Comparison of ENCODE assay signal across 14 cellular contexts in genomic region chr3:63167113-63167512, GRCh38.
DNase-seq lines count a peak whose midpoint lies in the region; ATAC-seq and TF ChIP-seq lines count a peak whose summit lies in the region.
"Had no signal": no experiment of that assay in that cellular context is flagged by ENCODE, and none has a peak within 500 bp of the region (broad histone marks: within the 10 kb centered on the region; RNA-seq: fewer than 3 reads in every experiment).

No MANE protein-coding gene starts in this region.

- no peak overlapping the region for H3K14ac ChIP-seq in H9 (ENCODE audit: insufficient read depth, low read length)

- H3K9ac ChIP-seq in H9 (ENCODE audit: extremely low read depth, insufficient read length, low read length) (no peak overlapping the region), neural progenitor cell (no peak overlapping the region)

- no peak overlapping the region for H2BK15ac ChIP-seq in H9 (ENCODE audit: low read depth, low read length)

- H3K4me3 Mint-ChIP-seq in H9 = no peak overlapping the region
- H3K4me3 Mint-ChIP-seq in WTC11 = no peak overlapping the region
- H3K4me3 Mint-ChIP-seq in neural progenitor cell = no peak overlapping the region
- H3K4me3 Mint-ChIP-seq in MCF 10A (ENCODE audit: unreplicated experiment) = no peak overlapping the region
- no peak overlapping the region for H3K4me3 Mint-ChIP-seq in activated naive CD4-positive, alpha-beta T cell treated with anti-CD3 and anti-CD28 coated beads, Interleukin-2, amount 10 ng/mL, durations not matched to agents 7 days and 5 days
- H3K4me3 Mint-ChIP-seq: B cell; CD4-positive, alpha-beta T cell had no signal

- H3K27me3 Mint-ChIP-seq in H9 (ENCODE audit: low read depth) (no peaks in the 10 kb centered on the region), WTC11 (ENCODE audit: low read depth) (no peaks in the 10 kb centered on the region; the same call in 1 of the 2 replicates), neural progenitor cell (ENCODE audit: insufficient read depth, low read depth) (peaks cover 2% of the 10 kb centered on the region), MCF 10A (ENCODE audit: insufficient read depth, unreplicated experiment) (peaks cover 61% of the 10 kb centered on the region)
- no peaks in the 10 kb centered on the region for H3K27me3 Mint-ChIP-seq in activated naive CD4-positive, alpha-beta T cell treated with anti-CD3 and anti-CD28 coated beads, Interleukin-2, amount 10 ng/mL, durations not matched to agents 7 days and 5 days
- H3K27me3 Mint-ChIP-seq: B cell; CD4-positive, alpha-beta T cell had no signal

- no peaks in the 10 kb centered on the region for H3K36me3 ChIP-seq in neural progenitor cell

- no peak overlapping the region for H2BK5ac ChIP-seq in H9 (ENCODE audit: insufficient read length, low read length)

- no peak overlapping the region for H3K4ac ChIP-seq in H9 (ENCODE audit: low read depth, low read length)

- H3K4me2 ChIP-seq in H9 (ENCODE audit: insufficient read depth, insufficient read length, low read length) = no peak overlapping the region
- H3K4me2 ChIP-seq in neural progenitor cell = peak overlapping the region; percentile 11

- TF ChIP-seq CTCF in H9 (conservative IDR thresholded peaks at IDR 0.05) = no peak
- TF ChIP-seq CTCF in WTC11 (IDR thresholded peaks at IDR 0.05) = no peak
- TF ChIP-seq CTCF in neural progenitor cell (IDR thresholded peaks at IDR 0.05) = no peak
- no peak for TF ChIP-seq CTCF in MCF 10A (IDR thresholded peaks at IDR 0.05; ENCODE audit: unreplicated experiment)

- intact Hi-C loops in MCF 10A (cut with micrococcal nuclease) = no loop called here

- no peaks in the 10 kb centered on the region for H3K27me3 ChIP-seq in H9 (ENCODE audit: insufficient read depth, low read length)
- H3K27me3 ChIP-seq in neural progenitor cell = no peaks in the 10 kb centered on the region

- no peaks in the 10 kb centered on the region; a peak in 2 of 5 replicates for H3K9me3 Mint-ChIP-seq in H9
- H3K9me3 Mint-ChIP-seq in WTC11 = peaks cover 9% of the 10 kb centered on the region
- peaks cover 2% of the 10 kb centered on the region for H3K9me3 Mint-ChIP-seq in neural progenitor cell
- no peaks in the 10 kb centered on the region for H3K9me3 Mint-ChIP-seq in MCF 10A (ENCODE audit: unreplicated experiment)
- H3K9me3 Mint-ChIP-seq in activated naive CD4-positive, alpha-beta T cell treated with anti-CD3 and anti-CD28 coated beads, Interleukin-2, amount 10 ng/mL, durations not matched to agents 7 days and 5 days = peaks cover 3% of the 10 kb centered on the region

- H3K36me3 Mint-ChIP-seq in H9 (ENCODE audit: insufficient read depth in 1 of 3, low read depth in 3 of 3) (no peaks in the 10 kb centered on the region), WTC11 (peaks cover 2% of the 10 kb centered on the region; the same call in 1 of the 2 replicates), neural progenitor cell (no peaks in the 10 kb centered on the region), MCF 10A (ENCODE audit: insufficient read depth, unreplicated experiment) (no peaks in the 10 kb centered on the region)
- H3K36me3 Mint-ChIP-seq in activated naive CD4-positive, alpha-beta T cell treated with anti-CD3 and anti-CD28 coated beads, Interleukin-2, amount 10 ng/mL, durations not matched to agents 7 days and 5 days = no peaks in the 10 kb centered on the region

- no peak overlapping the region for H2AFZ ChIP-seq in H9 (ENCODE audit: low read length)
- peak overlapping the region; percentile 60 for H2AFZ ChIP-seq in neural progenitor cell (replicated peaks)

- H3K4me3 ChIP-seq in neural progenitor cell = no peak overlapping the region

- H4K5ac ChIP-seq in H9 (ENCODE audit: insufficient read length, low read depth, low read length) = no peak overlapping the region

- DNase-seq in H9 (peak; percentile 65), WTC11 (ENCODE audit: low spot score) (peak; percentile 22), iPS DF 19.7 (ENCODE audit: low read depth, low spot score) (peak; percentile 28), neural progenitor cell (ENCODE audit: low spot score) (peak; percentile 15), MCF 10A (ENCODE audit: unreplicated experiment) (no peak)
- DNase-seq in activated naive CD4-positive, alpha-beta T cell treated with anti-CD3 and anti-CD28 coated beads, Interleukin-2, amount 10 ng/mL, durations not matched to agents 7 days and 5 days = no peak
- DNase-seq: 8988T; Calu3; CD4-positive, alpha-beta T cell; DMS 273 treated with DMSO at 0.1 percent for 48 hours had no signal

- H3K27ac ChIP-seq in H9 (ENCODE audit: insufficient read length, low read depth, low read length) = no peak overlapping the region
- H3K27ac ChIP-seq in neural progenitor cell = no peak overlapping the region
- H3K27ac ChIP-seq: HL-60 had no signal

- H3K23me2 ChIP-seq in H9 (ENCODE audit: insufficient read length, low read depth, low read length, poor library complexity, severe bottlenecking) = no peaks in the 10 kb centered on the region

- POLR2A ChIA-PET in WTC11 (lab: Charles Lee) = no interaction called here
- POLR2A ChIA-PET in MCF 10A (lab: Yijun Ruan, JAX) = no interaction called here

- H2BK12ac ChIP-seq in H9 (ENCODE audit: insufficient read length, low read depth, low read length) = no peak overlapping the region

- H3K27ac Mint-ChIP-seq in H9 (0 out of 7 replicates have a peak overlapping the region, but pooled peaks of 1 of the 3 experiments have one; percentile 67), WTC11 (no peak overlapping the region), neural progenitor cell (no peak overlapping the region), MCF 10A (ENCODE audit: low read depth, unreplicated experiment) (no peak overlapping the region)
- no peak overlapping the region for H3K27ac Mint-ChIP-seq in activated naive CD4-positive, alpha-beta T cell treated with anti-CD3 and anti-CD28 coated beads, Interleukin-2, amount 10 ng/mL, durations not matched to agents 7 days and 5 days
- H3K27ac Mint-ChIP-seq: B cell; CD4-positive, alpha-beta T cell had no signal

- no peak overlapping the region for H2BK120ac ChIP-seq in H9 (ENCODE audit: low read depth, low read length, poor library complexity, severe bottlenecking)

- CTCF ChIA-PET in WTC11 (lab: Charles Lee) = interaction anchor here (2.0 kb wide), 1 partner anchor 294 kb away, joined by 4 read pairs; no protein-coding TSS in a partner anchor
- CTCF ChIA-PET in MCF 10A (lab: Yijun Ruan, JAX) = interaction anchor here (1.9 kb wide), 1 partner anchor 501 kb away, joined by 4 read pairs; no protein-coding TSS in a partner anchor
- CTCF ChIA-PET in activated naive CD4-positive, alpha-beta T cell treated with anti-CD3 and anti-CD28 coated beads, Interleukin-2, amount 10 ng/mL, durations not matched to agents 7 days and 5 days (lab: Charles Lee) = no interaction called here

- H3K79me2 ChIP-seq in H9 (ENCODE audit: insufficient read depth, low read length) (no peaks in the 10 kb centered on the region), neural progenitor cell (ENCODE audit: low read depth) (no peaks in the 10 kb centered on the region)

- no peak overlapping the region for H4K91ac ChIP-seq in H9 (ENCODE audit: insufficient read length, low read depth, low read length)

- WGBS in H9 (ENCODE audit: extremely low coverage, insufficient read length, low lambda C conversion rate) = no CpG with 5 or more reads among the region's 4 CpGs

- BruUV-seq in MCF 10A (replicated peaks; lab: Mats Ljungman, UMichigan) = no TSS peak

- H3K18ac ChIP-seq in H9 (ENCODE audit: insufficient read length, low read depth, low read length) = no peak overlapping the region

- H2AK5ac ChIP-seq in H9 (ENCODE audit: insufficient read length, low read length) = no peak overlapping the region

- H4K8ac ChIP-seq in H9 (replicated peaks; ENCODE audit: insufficient read length, low read depth, low read length) = no peak overlapping the region

- peaks cover 17 to 18% of the 10 kb centered on the region in 2 experiments for H3K4me1 Mint-ChIP-seq in H9
- peaks cover 19% of the 10 kb centered on the region for H3K4me1 Mint-ChIP-seq in WTC11
- H3K4me1 Mint-ChIP-seq in neural progenitor cell = peaks cover 11% of the 10 kb centered on the region
- no peaks in the 10 kb centered on the region for H3K4me1 Mint-ChIP-seq in MCF 10A (ENCODE audit: insufficient read depth, unreplicated experiment)
- no peaks in the 10 kb centered on the region for H3K4me1 Mint-ChIP-seq in activated naive CD4-positive, alpha-beta T cell treated with anti-CD3 and anti-CD28 coated beads, Interleukin-2, amount 10 ng/mL, durations not matched to agents 7 days and 5 days
- H3K4me1 Mint-ChIP-seq: B cell had no signal

- peaks cover 5% of the 10 kb centered on the region; the same call in 1 of the 2 replicates for H3K4me1 ChIP-seq in H9 (ENCODE audit: insufficient read depth, low read length)
- H3K4me1 ChIP-seq in neural progenitor cell = peaks cover 7% of the 10 kb centered on the region

- H3K23ac ChIP-seq in H9 (ENCODE audit: insufficient read length, low read depth, low read length) = no peak overlapping the region

- H3T11ph ChIP-seq in H9 (ENCODE audit: low read length) = no peak overlapping the region

- no peaks in the 10 kb centered on the region for H3F3A ChIP-seq in neural progenitor cell (ENCODE audit: low read depth)

- no peaks in the 10 kb centered on the region for H3K9me3 ChIP-seq in H9 (ENCODE audit: control insufficient read depth, low read depth, low read length)
- H3K9me3 ChIP-seq in neural progenitor cell (ENCODE audit: low read depth) = no peaks in the 10 kb centered on the region

- ATAC-seq in WTC11 (peak; percentile 89), GM19023 (IDR thresholded peaks at IDR 0.05; ENCODE audit: unreplicated experiment) (no peak)
- ATAC-seq: HCT116 had no signal

- H3K56ac ChIP-seq in H9 (ENCODE audit: insufficient read length, low read depth, low read length) = no peak overlapping the region

- H4K20me1 ChIP-seq in H9 (ENCODE audit: control insufficient read depth, insufficient read depth, insufficient read length) (no peaks in the 10 kb centered on the region), neural progenitor cell (ENCODE audit: low read depth) (no peaks in the 10 kb centered on the region)

- no peaks in the 10 kb centered on the region for H3K79me1 ChIP-seq in H9 (ENCODE audit: insufficient read depth, low read depth, low read length, poor library complexity, severe bottlenecking)

- no peak overlapping the region for H2BK20ac ChIP-seq in H9 (ENCODE audit: low read depth, low read length, poor library complexity, severe bottlenecking)

Comparison
In these comparisons a context has a peak if more than half of its experiments do, and no peak if none do; other contexts are left out.
1. DNase-seq: peak in H9 (single experiment), WTC11 (single experiment), iPS DF 19.7 (single experiment) and neural progenitor cell (single experiment); none in MCF 10A (single experiment) and activated naive CD4-positive, alpha-beta T cell treated with anti-CD3 and anti-CD28 coated beads, Interleukin-2, amount 10 ng/mL, durations not matched to agents 7 days and 5 days (single experiment).